ENCODE assay signal across 1 cellular context in the genomic region with DNA sequence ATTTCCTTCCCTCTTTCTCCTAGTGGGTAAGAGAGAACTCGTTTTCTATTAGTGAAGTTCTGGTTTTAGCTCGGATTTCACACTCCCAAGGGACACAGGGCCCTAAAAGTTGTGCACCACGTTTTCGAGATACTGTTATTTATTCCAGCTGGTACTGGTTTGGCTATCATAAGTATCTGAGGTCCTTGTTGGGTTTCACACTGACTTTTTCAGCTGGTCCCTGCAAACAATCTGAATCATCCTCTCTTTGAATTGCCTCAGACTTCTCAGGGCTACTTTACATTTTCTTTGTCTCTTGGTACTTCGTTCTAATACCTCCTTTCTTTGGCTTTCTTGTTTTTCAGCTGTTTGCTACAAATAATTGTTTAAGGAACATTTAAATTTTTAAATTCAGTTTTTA.
TF ChIP-seq lines count a peak whose summit lies in the region.

No MANE protein-coding gene starts in this region.

TF ChIP-seq in H1, 55 proteins besides CTCF, POLR2A, EP300 and RAD21:
- TF ChIP-seq CREB1 (IDR thresholded peaks at IDR 0.05) (no peak), EZH2 (IDR thresholded peaks at IDR 0.05; ENCODE audit: low read depth, low read length, severe bottlenecking) (no peak), SP2 (IDR thresholded peaks at IDR 0.05; ENCODE audit: low read length) (no peak)
- TF ChIP-seq, protein P1, sequence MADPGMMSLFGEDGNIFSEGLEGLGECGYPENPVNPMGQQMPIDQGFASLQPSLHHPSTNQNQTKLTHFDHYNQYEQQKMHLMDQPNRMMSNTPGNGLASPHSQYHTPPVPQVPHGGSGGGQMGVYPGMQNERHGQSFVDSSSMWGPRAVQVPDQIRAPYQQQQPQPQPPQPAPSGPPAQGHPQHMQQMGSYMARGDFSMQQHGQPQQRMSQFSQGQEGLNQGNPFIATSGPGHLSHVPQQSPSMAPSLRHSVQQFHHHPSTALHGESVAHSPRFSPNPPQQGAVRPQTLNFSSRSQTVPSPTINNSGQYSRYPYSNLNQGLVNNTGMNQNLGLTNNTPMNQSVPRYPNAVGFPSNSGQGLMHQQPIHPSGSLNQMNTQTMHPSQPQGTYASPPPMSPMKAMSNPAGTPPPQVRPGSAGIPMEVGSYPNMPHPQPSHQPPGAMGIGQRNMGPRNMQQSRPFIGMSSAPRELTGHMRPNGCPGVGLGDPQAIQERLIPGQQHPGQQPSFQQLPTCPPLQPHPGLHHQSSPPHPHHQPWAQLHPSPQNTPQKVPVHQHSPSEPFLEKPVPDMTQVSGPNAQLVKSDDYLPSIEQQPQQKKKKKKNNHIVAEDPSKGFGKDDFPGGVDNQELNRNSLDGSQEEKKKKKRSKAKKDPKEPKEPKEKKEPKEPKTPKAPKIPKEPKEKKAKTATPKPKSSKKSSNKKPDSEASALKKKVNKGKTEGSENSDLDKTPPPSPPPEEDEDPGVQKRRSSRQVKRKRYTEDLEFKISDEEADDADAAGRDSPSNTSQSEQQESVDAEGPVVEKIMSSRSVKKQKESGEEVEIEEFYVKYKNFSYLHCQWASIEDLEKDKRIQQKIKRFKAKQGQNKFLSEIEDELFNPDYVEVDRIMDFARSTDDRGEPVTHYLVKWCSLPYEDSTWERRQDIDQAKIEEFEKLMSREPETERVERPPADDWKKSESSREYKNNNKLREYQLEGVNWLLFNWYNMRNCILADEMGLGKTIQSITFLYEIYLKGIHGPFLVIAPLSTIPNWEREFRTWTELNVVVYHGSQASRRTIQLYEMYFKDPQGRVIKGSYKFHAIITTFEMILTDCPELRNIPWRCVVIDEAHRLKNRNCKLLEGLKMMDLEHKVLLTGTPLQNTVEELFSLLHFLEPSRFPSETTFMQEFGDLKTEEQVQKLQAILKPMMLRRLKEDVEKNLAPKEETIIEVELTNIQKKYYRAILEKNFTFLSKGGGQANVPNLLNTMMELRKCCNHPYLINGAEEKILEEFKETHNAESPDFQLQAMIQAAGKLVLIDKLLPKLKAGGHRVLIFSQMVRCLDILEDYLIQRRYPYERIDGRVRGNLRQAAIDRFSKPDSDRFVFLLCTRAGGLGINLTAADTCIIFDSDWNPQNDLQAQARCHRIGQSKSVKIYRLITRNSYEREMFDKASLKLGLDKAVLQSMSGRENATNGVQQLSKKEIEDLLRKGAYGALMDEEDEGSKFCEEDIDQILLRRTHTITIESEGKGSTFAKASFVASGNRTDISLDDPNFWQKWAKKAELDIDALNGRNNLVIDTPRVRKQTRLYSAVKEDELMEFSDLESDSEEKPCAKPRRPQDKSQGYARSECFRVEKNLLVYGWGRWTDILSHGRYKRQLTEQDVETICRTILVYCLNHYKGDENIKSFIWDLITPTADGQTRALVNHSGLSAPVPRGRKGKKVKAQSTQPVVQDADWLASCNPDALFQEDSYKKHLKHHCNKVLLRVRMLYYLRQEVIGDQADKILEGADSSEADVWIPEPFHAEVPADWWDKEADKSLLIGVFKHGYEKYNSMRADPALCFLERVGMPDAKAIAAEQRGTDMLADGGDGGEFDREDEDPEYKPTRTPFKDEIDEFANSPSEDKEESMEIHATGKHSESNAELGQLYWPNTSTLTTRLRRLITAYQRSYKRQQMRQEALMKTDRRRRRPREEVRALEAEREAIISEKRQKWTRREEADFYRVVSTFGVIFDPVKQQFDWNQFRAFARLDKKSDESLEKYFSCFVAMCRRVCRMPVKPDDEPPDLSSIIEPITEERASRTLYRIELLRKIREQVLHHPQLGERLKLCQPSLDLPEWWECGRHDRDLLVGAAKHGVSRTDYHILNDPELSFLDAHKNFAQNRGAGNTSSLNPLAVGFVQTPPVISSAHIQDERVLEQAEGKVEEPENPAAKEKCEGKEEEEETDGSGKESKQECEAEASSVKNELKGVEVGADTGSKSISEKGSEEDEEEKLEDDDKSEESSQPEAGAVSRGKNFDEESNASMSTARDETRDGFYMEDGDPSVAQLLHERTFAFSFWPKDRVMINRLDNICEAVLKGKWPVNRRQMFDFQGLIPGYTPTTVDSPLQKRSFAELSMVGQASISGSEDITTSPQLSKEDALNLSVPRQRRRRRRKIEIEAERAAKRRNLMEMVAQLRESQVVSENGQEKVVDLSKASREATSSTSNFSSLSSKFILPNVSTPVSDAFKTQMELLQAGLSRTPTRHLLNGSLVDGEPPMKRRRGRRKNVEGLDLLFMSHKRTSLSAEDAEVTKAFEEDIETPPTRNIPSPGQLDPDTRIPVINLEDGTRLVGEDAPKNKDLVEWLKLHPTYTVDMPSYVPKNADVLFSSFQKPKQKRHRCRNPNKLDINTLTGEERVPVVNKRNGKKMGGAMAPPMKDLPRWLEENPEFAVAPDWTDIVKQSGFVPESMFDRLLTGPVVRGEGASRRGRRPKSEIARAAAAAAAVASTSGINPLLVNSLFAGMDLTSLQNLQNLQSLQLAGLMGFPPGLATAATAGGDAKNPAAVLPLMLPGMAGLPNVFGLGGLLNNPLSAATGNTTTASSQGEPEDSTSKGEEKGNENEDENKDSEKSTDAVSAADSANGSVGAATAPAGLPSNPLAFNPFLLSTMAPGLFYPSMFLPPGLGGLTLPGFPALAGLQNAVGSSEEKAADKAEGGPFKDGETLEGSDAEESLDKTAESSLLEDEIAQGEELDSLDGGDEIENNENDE (IDR thresholded peaks at IDR 0.05; ENCODE audit: insufficient replicate concordance, low read length) = peak; percentile 22
TF ChIP-seq in H1: peak in this region for 1.
